25 cellular contexts compared by ENCODE assay signal in genomic region chr3:45406812-45407211, GRCh38. TPM values are rescaled to one million over a fixed set of nuclear protein-coding genes. Genes with fewer than 3 reads are reported as not detected.
A peak's percentile ranks its signal among the peaks of the same experiment; 100 is the strongest.
DNase-seq lines count a peak whose midpoint lies in the region; ATAC-seq and TF ChIP-seq lines count a peak whose summit lies in the region.
"Had no signal": no experiment of that assay in that cellular context is flagged by ENCODE, and none has a peak within 500 bp of the region (broad histone marks: within the 10 kb centered on the region; RNA-seq: fewer than 3 reads in every experiment).

No MANE protein-coding gene starts in this region.

- peaks cover 38% of the 10 kb centered on the region for H3K36me3 ChIP-seq in cardiac muscle cell
- no peaks in the 10 kb centered on the region for H3K36me3 ChIP-seq in prostate gland
- peaks cover 5 to 18% of the 10 kb centered on the region in 2 donors for H3K36me3 ChIP-seq in thyroid gland

- no peaks in the 10 kb centered on the region for H3K4me1 ChIP-seq in cardiac muscle cell (ENCODE audit: low read depth)
- H3K4me1 ChIP-seq in prostate gland (replicated peaks), result no peaks in the 10 kb centered on the region
- no peaks in the 10 kb centered on the region for H3K4me1 ChIP-seq in thyroid gland
- H3K4me1 ChIP-seq: SJCRH30 had no signal

- no peaks in the 10 kb centered on the region for H3K9me3 ChIP-seq in cardiac muscle cell (ENCODE audit: low read depth)
- H3K9me3 ChIP-seq in prostate gland, result no peaks in the 10 kb centered on the region
- no peaks in the 10 kb centered on the region for H3K9me3 ChIP-seq in thyroid gland
- H3K9me3 ChIP-seq: SJCRH30 had no signal

- TF ChIP-seq POLR2A in prostate gland (IDR thresholded peaks at IDR 0.05) (no peak), thyroid gland (IDR thresholded peaks at IDR 0.05) (no peak)

- DNase-seq in cardiac muscle cell (ENCODE audit: low read depth in 1 of 2, low spot score in 1 of 2) (no peak), left cardiac atrium (no peak), dorsolateral prefrontal cortex (peak in 2 of 10 donors; percentile 25 to 40), prostate gland (ENCODE audit: low spot score) (no peak), thyroid gland (no peak)
- no peak for DNase-seq in effector CD8-positive, alpha-beta T cell (lab: John Stamatoyannopoulos, UW)
- DNase-seq: AML-193; Caco-2; CD8-positive, alpha-beta T cell; DMS153; DND-41; H9; Kasumi-1; NCI-H1092 treated with DMSO at 0.1 percent for 48 hours; NCI-H1436 treated with DMSO at 0.1 percent for 48 hours; NCI-H2029 treated with DMSO at 0.1 percent for 48 hours; NCI-H345; NCI-H526 treated with DMSO at 0.1 percent for 48 hours; PC-9; SJCRH30 had no signal

- H3K27ac ChIP-seq in cardiac muscle cell (peak overlapping the region; percentile 23), VCaP (peak overlapping the region; percentile 27), dorsolateral prefrontal cortex (peak overlapping the region in 34 of 59 donors; percentile 18 to 83 (median 54)), prostate gland (peak overlapping the region in 1 of 2 donors; percentile 30), thyroid gland (no peak overlapping the region)
- H3K27ac ChIP-seq: PC-9, SJCRH30 had no signal

- WGBS in prostate gland, result 83% methylated on average over 4 of the region's 4 CpGs
- WGBS in thyroid gland, 2 donors, result 91 to 95% methylated on average over 4 of the region's 4 CpGs

- no peak for TF ChIP-seq CTCF in cardiac muscle cell (IDR thresholded peaks at IDR 0.05; ENCODE audit: low read depth, low read length)
- no peak for TF ChIP-seq CTCF in VCaP (conservative IDR thresholded peaks at IDR 0.05)
- no peak for TF ChIP-seq CTCF in dorsolateral prefrontal cortex (IDR thresholded peaks at IDR 0.05 in 54 of 56, conservative IDR thresholded peaks at IDR 0.05 in 2 of 56; ENCODE audit: low read depth in 1 of 56, partially characterized antibody in 56 of 56)
- TF ChIP-seq CTCF in prostate gland (IDR thresholded peaks at IDR 0.05), result no peak
- TF ChIP-seq CTCF in thyroid gland (IDR thresholded peaks at IDR 0.05), result no peak

- intact Hi-C loops in left cardiac atrium (cut with DNase I) (no loop called here), dorsolateral prefrontal cortex (cut with DNase I) (no loop called here), prostate gland (cut with DNase I) (no loop called here), thyroid gland (cut with DNase I) (no loop called here)

- H3K4me3 ChIP-seq in cardiac muscle cell (no peak overlapping the region), dorsolateral prefrontal cortex (no peak overlapping the region), prostate gland (no peak overlapping the region), thyroid gland (replicated peaks in 1 of 3) (no peak overlapping the region)
- H3K4me3 ChIP-seq: GM23338, K562, PC-9, SJCRH30 had no signal

- no peaks in the 10 kb centered on the region for H3K27me3 ChIP-seq in cardiac muscle cell
- H3K27me3 ChIP-seq in dorsolateral prefrontal cortex, result no peaks in the 10 kb centered on the region
- no peaks in the 10 kb centered on the region for H3K27me3 ChIP-seq in prostate gland (replicated peaks; ENCODE audit: insufficient read depth)
- H3K27me3 ChIP-seq in thyroid gland, result no peaks in the 10 kb centered on the region
- H3K27me3 ChIP-seq: SJCRH30 had no signal

- ATAC-seq in left cardiac atrium, result no peak
- ATAC-seq: CD8-positive, alpha-beta T cell; GM23338; K562; Right ventricle myocardium inferior; SK-N-SH treated with all-trans-retinoic acid at 6 μM for 48 hours had no signal

RNA-seq across cellular contexts. Expression of gene LARS2, which starts 18.4 kb away (rescaled TPM):
- total RNA-seq in cardiac muscle cell (39.7 and 41.9 TPM in 2 replicates), left cardiac atrium (10 to 100 TPM; 13.5 to 14.4 TPM), dorsolateral prefrontal cortex (10 to 100 TPM; 18.5 to 49.0 (median 29.5) TPM), prostate gland (10 to 100 TPM; 17.8 to 22.0 TPM), thyroid gland (10 to 100 TPM in 3 of 4 donors, 1 to 10 TPM in 1; 9.7 to 24.1 (median 20.7) TPM)
- 28.8 and 31.7 TPM in 2 replicates for polyA plus RNA-seq in cardiac muscle cell

Comparison
In these comparisons a context has a peak if more than half of its experiments do, and no peak if none do; other contexts are left out.
1. H3K27ac ChIP-seq: peak in cardiac muscle cell (single experiment), VCaP (single experiment) and dorsolateral prefrontal cortex (34 of 59); none in thyroid gland (0 of 3).